8 cellular contexts compared by ENCODE assay signal in the genomic region with DNA sequence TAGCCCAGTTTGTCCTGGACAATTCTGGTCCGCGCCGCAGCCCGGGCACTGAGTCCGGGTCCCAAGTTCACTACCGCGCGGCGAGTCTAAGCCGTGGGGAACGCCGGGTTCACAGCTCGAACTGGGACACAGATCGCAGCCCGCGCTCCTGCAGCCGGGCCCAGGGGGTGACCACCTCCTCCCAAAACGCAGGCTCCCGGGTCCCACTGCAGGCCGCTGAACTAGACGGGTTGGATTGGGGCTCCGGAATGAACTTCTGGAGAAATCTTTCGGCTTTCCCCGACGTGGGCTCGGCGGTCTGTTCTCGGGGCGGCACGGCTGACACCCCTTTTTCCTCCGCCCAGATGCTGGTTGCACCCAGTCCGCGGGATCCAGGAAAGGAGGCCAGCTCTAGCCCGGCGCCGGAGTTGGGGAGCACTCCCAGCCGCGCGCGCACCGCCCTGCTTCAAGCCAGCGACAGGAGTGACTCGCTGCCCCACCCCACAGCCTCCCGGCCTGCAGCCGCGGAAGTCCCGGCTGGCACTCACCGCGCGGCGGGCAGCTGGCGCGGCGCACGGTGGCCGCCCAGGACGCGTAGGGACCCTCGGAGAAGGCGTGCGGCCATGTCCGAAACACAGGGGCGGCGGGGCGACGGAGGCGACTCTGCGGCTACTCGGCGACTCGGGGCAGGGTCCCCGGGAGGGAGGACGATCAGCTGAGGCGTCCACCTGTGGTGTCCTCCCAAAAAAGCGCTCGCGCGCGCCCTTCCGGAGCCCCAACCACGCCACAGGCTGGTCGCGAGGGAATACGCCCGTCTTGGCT. TPM values are rescaled to one million over a fixed set of nuclear protein-coding genes. Genes with fewer than 3 reads are reported as not detected.
DNase-seq lines count a peak whose midpoint lies in the region; ATAC-seq and TF ChIP-seq lines count a peak whose summit lies in the region.

TSS of gene ACADL (minus strand) at position 788 of the 801 bp plus-strand sequence. CDS start at position 604, 184 bp downstream.

- no peak for TF ChIP-seq CTCF in Panc1 (IDR thresholded peaks at IDR 0.05)
- no peak for TF ChIP-seq CTCF in lower lobe of right lung (IDR thresholded peaks at IDR 0.05)

- intact Hi-C loops in Panc1 (cut with micrococcal nuclease; ENCODE audit: unreplicated experiment) (no loop called here), lower lobe of right lung (cut with DNase I) (no loop called here)

- BruUV-seq in Panc1 (replicated peaks; lab: Mats Ljungman, UMichigan) = no TSS peak

- H3K27me3 ChIP-seq in Panc1 (ENCODE audit: control insufficient read depth, insufficient read depth, low read length) = peaks cover 42% of the 10 kb centered on the region
- H3K27me3 ChIP-seq in lower lobe of right lung (ENCODE audit: low read depth) = peaks cover 12% of the 10 kb centered on the region
- peaks cover 26% of the 10 kb centered on the region for H3K27me3 ChIP-seq in thymus (ENCODE audit: control insufficient read depth, insufficient read depth)

- CTCF ChIA-PET in Panc1 (lab: Charles Lee) = no interaction called here

- DNase-seq in AG08395 (ENCODE audit: low spot score) (peak; percentile 50), Panc1 (ENCODE audit: low read depth, low spot score) (no peak), ecto neural progenitor cell (ENCODE audit: low spot score) (peak; percentile 78), lower lobe of right lung (peak; percentile 89), activated gamma-delta T cell (lab: John Stamatoyannopoulos, UW) (no peak)
- DNase-seq in stimulated activated naive CD4-positive, alpha-beta T cell treated with Interleukin-2 at 50 U/mL for 16 hours (lab: John Stamatoyannopoulos, UW) = no peak

- H3K4me1 ChIP-seq in Panc1 (ENCODE audit: control insufficient read depth, insufficient read depth, low read length) (no peaks in the 10 kb centered on the region), lower lobe of right lung (peaks cover 4% of the 10 kb centered on the region), thymus (ENCODE audit: control insufficient read depth, insufficient read depth, low read length) (no peaks in the 10 kb centered on the region)

- H3K4me3 ChIP-seq in Panc1 (ENCODE audit: low read depth in 2 of 2, low read length in 2 of 2) (peak within 1 kb of the TSS; percentile 47 to 60), lower lobe of right lung (peak within 1 kb of the TSS; percentile 62), thymus (ENCODE audit: low read length) (peak within 1 kb of the TSS; percentile 37)

- in situ Hi-C loops in Panc1 (cut with HindIII; ENCODE audit: low pct_unique_long_range_greater_than_20kb, low sequenced_read_pairs) = no loop called here

- H3K9me3 ChIP-seq in Panc1 (ENCODE audit: control insufficient read depth, insufficient read depth, low read depth, low read length) (no peaks in the 10 kb centered on the region), lower lobe of right lung (no peaks in the 10 kb centered on the region), thymus (ENCODE audit: control insufficient read depth) (peaks cover 2% of the 10 kb centered on the region)

- H3K36me3 ChIP-seq in Panc1 (ENCODE audit: control insufficient read depth, insufficient read depth, low read length) = no peaks in the 10 kb centered on the region
- no peaks in the 10 kb centered on the region for H3K36me3 ChIP-seq in lower lobe of right lung
- H3K36me3 ChIP-seq in thymus (ENCODE audit: control insufficient read depth, insufficient read depth) = no peaks in the 10 kb centered on the region

- H3K27ac ChIP-seq in Panc1 (ENCODE audit: low read length) = no peak within 1 kb of the TSS
- H3K27ac ChIP-seq in lower lobe of right lung = peak within 1 kb of the TSS; percentile 91
- peak within 1 kb of the TSS; percentile 64 for H3K27ac ChIP-seq in thymus (ENCODE audit: low read depth)

- 4% methylated on average over 85 of the region's 85 CpGs for WGBS in thymus

- ATAC-seq in GM18868 (IDR thresholded peaks at IDR 0.05; ENCODE audit: unreplicated experiment) (peak; percentile 57), Panc1 (peak; percentile 88), lower lobe of right lung (peak; percentile 92 to 95)

- POLR2A ChIA-PET in Panc1 (lab: Charles Lee) = no interaction called here

RNA-seq across cellular contexts. Expression of gene ACADL, which starts in this region (rescaled TPM):
- total RNA-seq in Panc1 (2021; ENCODE audit: unreplicated experiment) (not detected), lower lobe of right lung (45.4 TPM)
- not detected for polyA plus RNA-seq in Panc1 (2012; ENCODE audit: insufficient read length)
- 17.8 TPM for polyA plus RNA-seq in thymus

Comparison
In these comparisons a context has a peak if more than half of its experiments do, and no peak if none do; other contexts are left out.
1. RNA of gene ACADL (total RNA-seq): 45.4 TPM in lower lobe of right lung (single experiment); not detected in Panc1 (single experiment); every median in the first group is over 10 times any median in the second.
2. Peak in ATAC-seq and H3K4me3 ChIP-seq in Panc1; RNA of the gene not detected or under 1 TPM.
3. DNase-seq: peak in AG08395 (single experiment), ecto neural progenitor cell (single experiment) and lower lobe of right lung (single experiment); none in Panc1 (single experiment), activated gamma-delta T cell (single experiment) and stimulated activated naive CD4-positive, alpha-beta T cell treated with Interleukin-2 at 50 U/mL for 16 hours (single experiment).
4. Peak in every context shown above with its lines, with median percentiles within 50 percentile points of each other: ATAC-seq and H3K4me3 ChIP-seq.